In genomic region chr19:45041125-45041524, GRCh38 we compare ENCODE assay signal across 1 cellular context.
A peak's percentile ranks its signal among the peaks of the same experiment; 100 is the strongest.
TF ChIP-seq lines count a peak whose summit lies in the region.

No MANE protein-coding gene starts in this region.

TF ChIP-seq in K562, 482 proteins besides CTCF, POLR2A, EP300 and RAD21:
- TF ChIP-seq, protein P1, sequence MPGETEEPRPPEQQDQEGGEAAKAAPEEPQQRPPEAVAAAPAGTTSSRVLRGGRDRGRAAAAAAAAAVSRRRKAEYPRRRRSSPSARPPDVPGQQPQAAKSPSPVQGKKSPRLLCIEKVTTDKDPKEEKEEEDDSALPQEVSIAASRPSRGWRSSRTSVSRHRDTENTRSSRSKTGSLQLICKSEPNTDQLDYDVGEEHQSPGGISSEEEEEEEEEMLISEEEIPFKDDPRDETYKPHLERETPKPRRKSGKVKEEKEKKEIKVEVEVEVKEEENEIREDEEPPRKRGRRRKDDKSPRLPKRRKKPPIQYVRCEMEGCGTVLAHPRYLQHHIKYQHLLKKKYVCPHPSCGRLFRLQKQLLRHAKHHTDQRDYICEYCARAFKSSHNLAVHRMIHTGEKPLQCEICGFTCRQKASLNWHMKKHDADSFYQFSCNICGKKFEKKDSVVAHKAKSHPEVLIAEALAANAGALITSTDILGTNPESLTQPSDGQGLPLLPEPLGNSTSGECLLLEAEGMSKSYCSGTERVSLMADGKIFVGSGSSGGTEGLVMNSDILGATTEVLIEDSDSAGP (CRISPR knock-in tag; IDR thresholded peaks at IDR 0.05): no peak
- no peak for TF ChIP-seq ZBTB11 (CRISPR knock-in tag; IDR thresholded peaks at IDR 0.05)
- no peak for TF ChIP-seq COPS2 (conservative IDR thresholded peaks at IDR 0.05)
- peak; percentile 38; the same call in 1 of the 2 replicates for TF ChIP-seq RBFOX2 (IDR thresholded peaks at IDR 0.05; ENCODE audit: low read depth, low read length)
- TF ChIP-seq SOX6 (IDR thresholded peaks at IDR 0.05): no peak
- no peak for TF ChIP-seq TOE1 (IDR thresholded peaks at IDR 0.05; ENCODE audit: borderline replicate concordance)
- no peak for TF ChIP-seq TOE1 (CRISPR knock-in tag; IDR thresholded peaks at IDR 0.05; ENCODE audit: borderline replicate concordance, low read depth)
